ENCODE assay signal across 20 cellular contexts in the genomic region with DNA sequence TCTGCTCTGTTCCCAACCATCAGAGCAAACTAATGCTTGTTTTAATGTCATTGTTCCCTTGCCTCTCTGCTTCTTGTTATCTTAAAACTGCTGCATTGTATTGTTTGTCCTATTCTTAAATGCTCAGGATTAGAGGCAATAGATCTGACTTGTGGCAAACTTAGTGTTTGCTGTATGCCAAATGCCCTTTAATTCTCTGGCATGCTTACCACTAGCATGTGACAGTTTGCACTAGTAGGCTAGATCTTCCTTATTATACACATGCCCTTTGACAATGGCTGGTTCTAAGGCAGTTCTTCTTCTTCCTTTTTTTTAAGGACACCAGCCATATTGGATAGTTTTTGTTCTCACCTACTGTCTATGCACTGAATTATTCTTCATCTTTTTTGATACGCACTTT. TPM values are rescaled to one million over a fixed set of nuclear protein-coding genes. Genes with fewer than 3 reads are reported as not detected.
"Had no signal": no experiment of that assay in that cellular context is flagged by ENCODE, and none has a peak within 500 bp of the region (broad histone marks: within the 10 kb centered on the region; RNA-seq: fewer than 3 reads in every experiment).

No MANE protein-coding gene starts in this region.

- H3K27me3 ChIP-seq: esophagus squamous epithelium, left lung, neural progenitor cell, ovary, tibial nerve had no signal

- DNase-seq: activated CD4-positive, alpha-beta T cell treated with anti-CD3 and anti-CD28 coated beads for 36 hours; activated CD4-positive, alpha-beta T cell treated with anti-CD3 and anti-CD28 coated beads, Interleukin-2, amount 50 U/mL, for 48 hours; effector memory CD8-positive, alpha-beta T cell; esophagus squamous epithelium; hippocampal formation; islet precursor cell; left lung; mesenchymal stem cell; mucosa of descending colon; naive thymus-derived CD4-positive, alpha-beta T cell; ovary; SK-N-SH; stimulated activated CD4-positive, alpha-beta T cell treated with anti-CD3 and anti-CD28 coated beads, Interleukin-2, amount 100 ng/mL, for 24 hours; stimulated activated naive CD4-positive, alpha-beta T cell treated with Interleukin-2 at 50 U/mL for 16 hours; T-cell had no signal

- H3K36me3 ChIP-seq: left lung, neural progenitor cell, ovary had no signal

- H3K27ac Mint-ChIP-seq: activated CD4-positive, alpha-beta T cell treated with anti-CD3 and anti-CD28 coated beads for 36 hours; activated naive CD8-positive, alpha-beta T cell; dendritic cell treated with granulocyte-macrophage colony-stimulating factor and Interleukin-4, amounts not matched to agents 40 ng/mL and 50 ng/mL, for 4 days; effector memory CD8-positive, alpha-beta T cell; naive thymus-derived CD4-positive, alpha-beta T cell; neural progenitor cell; T-cell; WTC11 had no signal

- H3K9me3 Mint-ChIP-seq: dendritic cell treated with granulocyte-macrophage colony-stimulating factor and Interleukin-4, amounts not matched to agents 40 ng/mL and 50 ng/mL, for 4 days; effector memory CD8-positive, alpha-beta T cell; naive thymus-derived CD4-positive, alpha-beta T cell; neural progenitor cell; T-cell; WTC11 had no signal

- ATAC-seq: activated CD4-positive, alpha-beta T cell treated with anti-CD3 and anti-CD28 coated beads for 36 hours; effector memory CD8-positive, alpha-beta T cell; left lung; mucosa of descending colon; naive thymus-derived CD4-positive, alpha-beta T cell; T-cell; WTC11 had no signal

- H3K9me3 ChIP-seq: esophagus squamous epithelium, left lung, mucosa of descending colon, ovary, SK-N-SH, tibial nerve had no signal

- H3K4me3 Mint-ChIP-seq: activated CD4-positive, alpha-beta T cell treated with anti-CD3 and anti-CD28 coated beads for 36 hours; activated naive CD8-positive, alpha-beta T cell; dendritic cell treated with granulocyte-macrophage colony-stimulating factor and Interleukin-4, amounts not matched to agents 40 ng/mL and 50 ng/mL, for 4 days; effector memory CD8-positive, alpha-beta T cell; naive thymus-derived CD4-positive, alpha-beta T cell; neural progenitor cell; T-cell; WTC11 had no signal

- H3K4me1 Mint-ChIP-seq: activated CD4-positive, alpha-beta T cell treated with anti-CD3 and anti-CD28 coated beads for 36 hours; naive thymus-derived CD4-positive, alpha-beta T cell; T-cell had no signal

- H3K4me3 ChIP-seq: esophagus squamous epithelium, left lung, mucosa of descending colon, neural progenitor cell, ovary, tibial nerve had no signal

- H3K36me3 Mint-ChIP-seq: activated naive CD8-positive, alpha-beta T cell; naive thymus-derived CD4-positive, alpha-beta T cell; neural progenitor cell; T-cell; WTC11 had no signal

- H3K27ac ChIP-seq: esophagus squamous epithelium, left lung, neural progenitor cell, ovary had no signal

RNA-seq across cellular contexts. Expression of gene PALMD, which starts 30.1 kb away (rescaled TPM):
- total RNA-seq: activated CD4-positive, alpha-beta T cell treated with anti-CD3 and anti-CD28 coated beads for 36 hours; naive thymus-derived CD4-positive, alpha-beta T cell had no signal
- polyA plus RNA-seq: naive thymus-derived CD4-positive, alpha-beta T cell had no signal
